8 cellular contexts compared by ENCODE assay signal in the genomic region with DNA sequence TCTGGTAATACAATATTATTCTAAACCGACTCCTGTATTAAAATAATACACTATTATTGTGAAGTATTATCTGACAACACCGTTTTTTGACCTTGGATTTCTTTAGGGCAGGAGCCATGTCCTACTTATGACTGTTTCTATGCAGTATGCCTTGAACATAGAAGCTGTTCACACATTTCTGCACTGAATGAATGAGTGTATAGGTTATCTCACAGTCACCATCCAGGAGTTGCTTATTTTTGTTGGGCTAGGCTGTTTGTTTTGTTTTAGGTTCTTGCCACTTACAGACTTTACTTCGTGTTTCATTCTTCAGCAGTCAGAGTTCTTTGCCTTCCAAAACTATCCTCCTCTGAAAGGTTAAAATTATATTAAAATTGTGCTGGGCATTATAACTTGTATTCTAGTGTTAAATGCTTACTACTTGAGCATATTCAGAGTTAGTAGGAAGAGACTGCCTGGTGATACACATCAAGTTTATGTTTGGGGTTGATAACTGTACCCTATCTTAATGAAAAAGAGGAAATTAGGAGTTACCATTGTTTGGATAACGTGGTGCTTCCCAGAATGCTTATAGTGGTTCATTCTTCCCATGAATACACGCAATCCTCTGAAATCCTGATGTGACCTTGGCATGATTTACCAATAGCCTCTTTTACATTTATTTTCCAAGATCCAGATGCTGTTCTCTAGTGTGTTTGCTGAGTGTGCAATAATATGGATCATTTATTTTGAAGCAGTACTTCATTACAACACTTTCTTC. TPM values are rescaled to one million over a fixed set of nuclear protein-coding genes. Genes with fewer than 3 reads are reported as not detected.
A peak's percentile ranks its signal among the peaks of the same experiment; 100 is the strongest.
DNase-seq lines count a peak whose midpoint lies in the region; ATAC-seq and TF ChIP-seq lines count a peak whose summit lies in the region.

No MANE protein-coding gene starts in this region.

- no TSS peak for BruUV-seq in IMR-90 (replicated peaks; lab: Mats Ljungman, UMichigan)

- no peak overlapping the region for H4K8ac ChIP-seq in IMR-90 (ENCODE audit: low read depth in 2 of 2, low read length in 2 of 2)

- H3K9ac ChIP-seq in BLaER1 treated with 17β-estradiol and CSF1 and Interleukin-3, amounts not matched to agents 10 nM and 100 nM: peak overlapping the region; percentile 85 to 99 (median 93); a peak in 16 of 22 replicates
- H3K9ac ChIP-seq in IMR-90 (ENCODE audit: low read depth, low read length): peak overlapping the region; percentile 36; the same call in 1 of the 2 replicates

- H3K36me3 ChIP-seq in BLaER1 treated with 17β-estradiol and CSF1 and Interleukin-3, amounts not matched to agents 10 nM and 100 nM: peaks cover 4 to 21% (median 11%) of the 10 kb centered on the region in 11 experiments
- H3K36me3 ChIP-seq in IMR-90 (ENCODE audit: control insufficient read depth, insufficient read depth, low read length) (peaks cover 4% of the 10 kb centered on the region), brain microvascular endothelial cell (replicated peaks) (peaks cover 2% of the 10 kb centered on the region), mesodermal cell (ENCODE audit: control insufficient read depth, insufficient read depth, low read length) (peaks cover 18% of the 10 kb centered on the region)

- H2BK120ac ChIP-seq in IMR-90 (ENCODE audit: low read depth, low read length): no peak overlapping the region

- no peak overlapping the region for H4K5ac ChIP-seq in IMR-90 (ENCODE audit: low read depth, low read length)

- H4K20me1 ChIP-seq in BLaER1 treated with 17β-estradiol and CSF1 and Interleukin-3, amounts not matched to agents 10 nM and 100 nM: peaks cover 0 to 52% (median 24%) of the 10 kb centered on the region in 11 experiments; a peak in 13 of 22 replicates
- H4K20me1 ChIP-seq in IMR-90 (ENCODE audit: insufficient read depth, low read length): peaks cover 30% of the 10 kb centered on the region; the same call in 1 of the 2 replicates

- DNase-seq in IMR-90 (peak; percentile 52), brain microvascular endothelial cell (no peak), NCI-H2029 (lab: John Stamatoyannopoulos, UW) (no peak), mesenteric fat pad (ENCODE audit: low spot score) (no peak)
- DNase-seq in stimulated activated CD8-positive, alpha-beta memory T cell treated with anti-CD3 and anti-CD28 coated beads, Interleukin-4, amount 100 ng/mL, for 48 hours: no peak

- H3K9me3 ChIP-seq in BLaER1 treated with 17β-estradiol and CSF1 and Interleukin-3, amounts not matched to agents 10 nM and 100 nM (replicated peaks in 1 of 11): peaks cover 0 to 7% (median 3%) of the 10 kb centered on the region in 11 experiments; a peak in 13 of 22 replicates
- H3K9me3 ChIP-seq in IMR-90 (ENCODE audit: control insufficient read depth, insufficient read depth, low read length): no peaks in the 10 kb centered on the region
- H3K9me3 ChIP-seq in mesodermal cell (ENCODE audit: control insufficient read depth, low read length): no peaks in the 10 kb centered on the region

- POLR2A ChIA-PET in IMR-90 (lab: Charles Lee; ENCODE audit: unreplicated experiment): interaction anchor here (0.6 kb wide), 1 partner anchor 108 kb away, joined by 3 read pairs; no protein-coding TSS in a partner anchor

- no peak overlapping the region for H2AK5ac ChIP-seq in IMR-90 (ENCODE audit: low read depth, low read length)

- intact Hi-C loops in IMR-90 (cut with micrococcal nuclease): loop anchor here (2.0 to 5.0 kb wide), 2 partner anchors 44 to 57 kb away; no protein-coding TSS in a partner anchor

- no peaks in the 10 kb centered on the region for H3K27me3 ChIP-seq in BLaER1 treated with 17β-estradiol and CSF1 and Interleukin-3, amounts not matched to agents 10 nM and 100 nM
- H3K27me3 ChIP-seq in IMR-90 (ENCODE audit: control insufficient read depth, insufficient read depth, low read length) (no peaks in the 10 kb centered on the region), brain microvascular endothelial cell (replicated peaks) (no peaks in the 10 kb centered on the region)

- 0 out of 2 replicates have a peak, but pooled peaks have one; percentile 40 for TF ChIP-seq POLR2A in IMR-90 (IDR thresholded peaks at IDR 0.05; ENCODE audit: low read depth, low read length)

- H2BK15ac ChIP-seq in IMR-90 (ENCODE audit: low read depth, low read length): no peak overlapping the region

- H3K14ac ChIP-seq in IMR-90 (replicated peaks; ENCODE audit: low read depth, low read length): peak overlapping the region; percentile 11; the same call in 1 of the 2 replicates

- H2BK20ac ChIP-seq in IMR-90 (ENCODE audit: low read depth, low read length): no peak overlapping the region

- no CpG with 5 or more reads among the region's 5 CpGs for WGBS in IMR-90 (ENCODE audit: extremely low coverage in 2 of 2, insufficient read length in 1 of 2), 2 experiments
- 86% methylated on average over 1 of the region's 5 CpGs; no CpG with 5 or more reads in 1 of the 2 experiments for WGBS in mesodermal cell (ENCODE audit: insufficient coverage in 2 of 2), 2 experiments

- peak overlapping the region; percentile 77 to 99 (median 95) for H3K4me2 ChIP-seq in BLaER1 treated with 17β-estradiol and CSF1 and Interleukin-3, amounts not matched to agents 10 nM and 100 nM
- peak overlapping the region; percentile 88 for H3K4me2 ChIP-seq in IMR-90 (ENCODE audit: low read depth, low read length)

- peak overlapping the region; percentile 0; the same call in 1 of the 2 replicates for H3K4ac ChIP-seq in IMR-90 (ENCODE audit: low read depth, low read length)

- H3K79me1 ChIP-seq in IMR-90 (ENCODE audit: low read depth in 1 of 2, low read length in 2 of 2): peaks cover 13 to 45% of the 10 kb centered on the region in 2 experiments; a peak in 3 of 4 replicates

- peaks cover 35 to 68% (median 44%) of the 10 kb centered on the region in 10 experiments for H3K4me1 ChIP-seq in BLaER1 treated with 17β-estradiol and CSF1 and Interleukin-3, amounts not matched to agents 10 nM and 100 nM
- H3K4me1 ChIP-seq in IMR-90 (ENCODE audit: control insufficient read depth, insufficient read depth, low read length) (peaks cover 9% of the 10 kb centered on the region; the same call in 1 of the 2 replicates), mesodermal cell (ENCODE audit: control insufficient read depth, insufficient read depth, low read length, poor library complexity, severe bottlenecking) (peaks cover 36% of the 10 kb centered on the region)

- H2AFZ ChIP-seq in IMR-90 (replicated peaks; ENCODE audit: low read length, poor library complexity): no peak overlapping the region

- H3K56ac ChIP-seq in IMR-90 (ENCODE audit: extremely low read depth, insufficient read depth, low read length): peak overlapping the region; percentile 7; the same call in 1 of the 2 replicates

- TF ChIP-seq CTCF in IMR-90 (conservative IDR thresholded peaks at IDR 0.05; ENCODE audit: low read depth, low read length) (no peak), brain microvascular endothelial cell (IDR thresholded peaks at IDR 0.05; ENCODE audit: low read depth, low read length, missing control alignments) (no peak)

- TF ChIP-seq RAD21 in IMR-90 (IDR thresholded peaks at IDR 0.05; ENCODE audit: low read length): no peak

- H2AK9ac ChIP-seq in IMR-90 (replicated peaks; ENCODE audit: low read depth, low read length, poor library complexity): no peak overlapping the region

- peak overlapping the region; percentile 17 for H2BK5ac ChIP-seq in IMR-90 (ENCODE audit: low read depth, low read length, poor library complexity, severe bottlenecking)

- in situ Hi-C loops in IMR-90 (cut with MboI; ENCODE audit: low sequenced_read_pairs) (no loop called here), brain microvascular endothelial cell (cut with HindIII; ENCODE audit: low pct_ligation_motif_present, low sequenced_read_pairs) (no loop called here)

- peak overlapping the region; percentile 10; the same call in 1 of the 2 replicates for H3K23ac ChIP-seq in IMR-90 (ENCODE audit: low read depth, low read length)

- CTCF ChIA-PET in IMR-90 (lab: Yijun Ruan, JAX): interaction anchor here (0.6 to 2.1 kb wide), 5 partner anchors 10 to 1285 kb away, joined by 3 to 9 read pairs (median 3); no protein-coding TSS in a partner anchor

- H3K27ac ChIP-seq in BLaER1 treated with 17β-estradiol and CSF1 and Interleukin-3, amounts not matched to agents 10 nM and 100 nM: peak overlapping the region in 3 of 11 experiments; percentile 96 to 99 (median 98); a peak in 6 of 22 replicates
- no peak overlapping the region; the same call in 1 of the 2 replicates for H3K27ac ChIP-seq in IMR-90 (ENCODE audit: insufficient read depth, low read length)
- H3K27ac ChIP-seq in brain microvascular endothelial cell: peak overlapping the region; percentile 6
- H3K27ac ChIP-seq in mesodermal cell (ENCODE audit: low read depth, low read length, severe bottlenecking): no peak overlapping the region

- dilution Hi-C loops in IMR-90 (cut with HindIII; ENCODE audit: low sequenced_read_pairs, unreplicated experiment): no loop called here

- peak overlapping the region; percentile 84 to 99 (median 93); a peak in 19 of 20 replicates for H3K4me3 ChIP-seq in BLaER1 treated with 17β-estradiol and CSF1 and Interleukin-3, amounts not matched to agents 10 nM and 100 nM
- H3K4me3 ChIP-seq in IMR-90 (ENCODE audit: insufficient read depth, low read depth, low read length) (peak overlapping the region; percentile 36; the same call in 1 of the 2 replicates), brain microvascular endothelial cell (ENCODE audit: low read depth, low read length) (peak overlapping the region; percentile 79), mesodermal cell (ENCODE audit: extremely low read depth, insufficient read depth, low read length, poor library complexity, severe bottlenecking) (peak overlapping the region; percentile 92)

- H3K9me1 ChIP-seq in IMR-90 (ENCODE audit: insufficient read depth, low read length): peaks cover 8% of the 10 kb centered on the region

- ATAC-seq in IMR-90 (ENCODE audit: low read depth): no peak
- no peak for ATAC-seq in GM18520 (IDR thresholded peaks at IDR 0.05; ENCODE audit: unreplicated experiment)

- 0 out of 2 replicates have a peak overlapping the region, but pooled peaks have one; percentile 19 for H3K18ac ChIP-seq in IMR-90 (ENCODE audit: low read depth, low read length)

- no peak overlapping the region for H4K91ac ChIP-seq in IMR-90 (ENCODE audit: insufficient read depth, low read depth, low read length)

RNA-seq across cellular contexts. Expression of gene RALA, which starts 1.7 kb away (rescaled TPM):
- 7.7 and 15.8 TPM in 2 replicates for total RNA-seq in IMR-90 (2012; rRNA removed)
- polyA plus RNA-seq in IMR-90 (2012; rRNA removed): 20.5 and 21.1 TPM in 2 replicates
- polyA plus RNA-seq in IMR-90 (2012; cell fraction: cytosol; rRNA removed): 4.4 and 6.5 TPM in 2 replicates
- 3.3 and 9.8 TPM in 2 replicates for polyA plus RNA-seq in IMR-90 (2012; cell fraction: nucleus; rRNA removed; ENCODE audit: low replicate concordance)
- polyA plus RNA-seq in mesodermal cell (2013, experiment 1 of 2): 65.1 TPM
- polyA plus RNA-seq in mesodermal cell (2013, experiment 2 of 2): 69.9 TPM
- 26.7 TPM for total RNA-seq in mesenteric fat pad

RNA-seq across cellular contexts. Expression of gene YAE1, which starts 58.9 kb away (rescaled TPM):
- 36.7 and 37.8 TPM in 2 replicates for total RNA-seq in IMR-90 (2012; rRNA removed)
- polyA plus RNA-seq in IMR-90 (2012; rRNA removed): 23.9 and 28.6 TPM in 2 replicates
- 4.0 and 8.9 TPM in 2 replicates for polyA plus RNA-seq in IMR-90 (2012; cell fraction: cytosol; rRNA removed)
- 2.0 and 15.9 TPM in 2 replicates for polyA plus RNA-seq in IMR-90 (2012; cell fraction: nucleus; rRNA removed; ENCODE audit: low replicate concordance)
- 24.2 TPM for polyA plus RNA-seq in mesodermal cell (2013, experiment 1 of 2)
- 28.4 TPM for polyA plus RNA-seq in mesodermal cell (2013, experiment 2 of 2)
- total RNA-seq in mesenteric fat pad: 13.9 TPM

Comparison
In these comparisons a context has a peak if more than half of its experiments do, and no peak if none do; other contexts are left out.
1. H3K4me3 ChIP-seq: peak in every context shown above with its lines; median percentile 93 in BLaER1 treated with 17β-estradiol and CSF1 and Interleukin-3, amounts not matched to agents 10 nM and 100 nM; 92 in mesodermal cell; 79 in brain microvascular endothelial cell; 36 in IMR-90.